8 cellular contexts compared by ENCODE assay signal in the genomic region with DNA sequence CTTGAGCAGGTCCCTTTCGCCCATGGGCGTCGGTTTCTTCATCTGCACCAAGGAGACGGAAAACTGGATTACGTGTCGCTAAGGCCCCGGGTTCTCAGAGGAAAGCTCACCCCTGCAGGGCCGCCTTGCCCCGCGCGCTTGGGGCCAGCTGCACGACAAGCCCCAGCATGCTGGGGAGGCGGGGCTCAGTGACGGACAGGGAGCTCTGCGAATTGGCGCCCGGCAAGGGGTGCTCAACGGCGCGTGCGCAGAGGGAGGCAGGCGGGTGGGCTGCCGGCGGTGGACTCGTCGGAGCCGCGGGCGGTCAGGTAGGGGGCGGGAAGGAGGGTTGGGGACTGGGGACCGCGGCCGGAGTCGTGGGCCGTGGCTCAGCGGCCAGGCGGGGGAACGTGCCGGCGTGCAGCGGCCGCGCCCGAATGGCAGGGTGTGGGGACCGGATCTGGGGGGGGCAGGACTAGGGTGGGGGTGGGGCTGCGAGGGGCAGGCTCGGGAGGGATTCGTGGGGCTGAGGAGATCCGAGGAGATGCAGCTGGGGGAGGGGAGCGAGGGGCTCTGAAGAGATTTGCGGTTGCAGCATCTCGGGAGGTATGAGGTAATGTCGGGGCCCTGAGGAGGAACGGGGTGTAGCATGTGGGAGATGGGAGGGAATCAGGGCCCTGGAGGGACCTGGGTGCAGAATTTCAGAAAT. TPM values are rescaled to one million over a fixed set of nuclear protein-coding genes. Genes with fewer than 3 reads are reported as not detected.
DNase-seq lines count a peak whose midpoint lies in the region; TF ChIP-seq lines count a peak whose summit lies in the region.

A gene with protein sequence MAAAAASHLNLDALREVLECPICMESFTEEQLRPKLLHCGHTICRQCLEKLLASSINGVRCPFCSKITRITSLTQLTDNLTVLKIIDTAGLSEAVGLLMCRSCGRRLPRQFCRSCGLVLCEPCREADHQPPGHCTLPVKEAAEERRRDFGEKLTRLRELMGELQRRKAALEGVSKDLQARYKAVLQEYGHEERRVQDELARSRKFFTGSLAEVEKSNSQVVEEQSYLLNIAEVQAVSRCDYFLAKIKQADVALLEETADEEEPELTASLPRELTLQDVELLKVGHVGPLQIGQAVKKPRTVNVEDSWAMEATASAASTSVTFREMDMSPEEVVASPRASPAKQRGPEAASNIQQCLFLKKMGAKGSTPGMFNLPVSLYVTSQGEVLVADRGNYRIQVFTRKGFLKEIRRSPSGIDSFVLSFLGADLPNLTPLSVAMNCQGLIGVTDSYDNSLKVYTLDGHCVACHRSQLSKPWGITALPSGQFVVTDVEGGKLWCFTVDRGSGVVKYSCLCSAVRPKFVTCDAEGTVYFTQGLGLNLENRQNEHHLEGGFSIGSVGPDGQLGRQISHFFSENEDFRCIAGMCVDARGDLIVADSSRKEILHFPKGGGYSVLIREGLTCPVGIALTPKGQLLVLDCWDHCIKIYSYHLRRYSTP (plus strand): TSS at position 232 of the 688 bp plus-strand sequence. CDS start 10,438 bp downstream, outside the sequence.

- no CpG with 5 or more reads among the region's 54 CpGs for whole genome bisulfite sequencing in H9 (ENCODE audit: extremely low coverage, insufficient read length, low lambda C conversion rate)

- H3K4ac ChIP-seq in H9 (ENCODE audit: low read depth, low read length): no peak within 1 kb of the TSS

- peak within 1 kb of the TSS; percentile 53 for H3K9ac ChIP-seq in H9 (ENCODE audit: extremely low read depth, insufficient read length, low read length)

- peaks cover 31 to 33% of the 10 kb centered on the region in 2 experiments for H3K4me1 Mint-ChIP-seq in H9
- H3K4me1 Mint-ChIP-seq in activated naive CD4-positive, alpha-beta T cell treated with anti-CD3 and anti-CD28 coated beads for 36 hours (ENCODE audit: low read depth): peaks cover 47% of the 10 kb centered on the region

- no peak within 1 kb of the TSS for H4K91ac ChIP-seq in H9 (ENCODE audit: insufficient read length, low read depth, low read length)

- H2AFZ ChIP-seq in H9 (ENCODE audit: low read length): no peak within 1 kb of the TSS

- no peak within 1 kb of the TSS for H2AK5ac ChIP-seq in H9 (ENCODE audit: insufficient read length, low read length)

- H3K27me3 ChIP-seq in H9 (ENCODE audit: insufficient read depth, low read length) (no peaks in the 10 kb centered on the region; the same call in 1 of the 2 replicates), MG63 (no peaks in the 10 kb centered on the region)

- H3K14ac ChIP-seq in H9 (ENCODE audit: insufficient read depth, low read length): peak within 1 kb of the TSS; percentile 31; the same call in 1 of the 2 replicates

- DNase-seq in G401 (ENCODE audit: low spot score): peak; percentile 89
- peak; percentile 95 for DNase-seq in H9
- peak; percentile 94 for DNase-seq in MG63
- peak; percentile 95 for DNase-seq in SK-N-DZ (ENCODE audit: low spot score)
- DNase-seq in activated naive CD4-positive, alpha-beta T cell treated with anti-CD3 and anti-CD28 coated beads for 36 hours: peak; percentile 93
- peak; percentile 96 for DNase-seq in germinal center (ENCODE audit: low spot score)
- DNase-seq in nucleus accumbens (lab: John Stamatoyannopoulos, UW): peak; percentile 13 to 93 (median 82)
- DNase-seq in substantia nigra (lab: John Stamatoyannopoulos, UW): peak; percentile 34 to 94 (median 81)

- no peak within 1 kb of the TSS for H2BK5ac ChIP-seq in H9 (ENCODE audit: insufficient read length, low read length)

- H3K27me3 Mint-ChIP-seq in H9 (ENCODE audit: low read depth): peaks cover 4% of the 10 kb centered on the region
- H3K27me3 Mint-ChIP-seq in activated naive CD4-positive, alpha-beta T cell treated with anti-CD3 and anti-CD28 coated beads for 36 hours (ENCODE audit: low read depth): no peaks in the 10 kb centered on the region

- H3K9me3 Mint-ChIP-seq in H9: peaks cover 11 to 15% of the 10 kb centered on the region in 2 experiments
- H3K9me3 Mint-ChIP-seq in activated naive CD4-positive, alpha-beta T cell treated with anti-CD3 and anti-CD28 coated beads for 36 hours: peaks cover 8% of the 10 kb centered on the region

- peak within 1 kb of the TSS; percentile 85 for H3K4me3 Mint-ChIP-seq in H9
- H3K4me3 Mint-ChIP-seq in activated naive CD4-positive, alpha-beta T cell treated with anti-CD3 and anti-CD28 coated beads for 36 hours: peak within 1 kb of the TSS; percentile 85

- H3K18ac ChIP-seq in H9 (ENCODE audit: insufficient read length, low read depth, low read length): no peak within 1 kb of the TSS

- H3K4me3 ChIP-seq in MG63: peak within 1 kb of the TSS; percentile 80

- peak within 1 kb of the TSS; percentile 90 for H3K4me2 ChIP-seq in H9 (ENCODE audit: insufficient read depth, insufficient read length, low read length)

- H3K36me3 ChIP-seq in MG63: peaks cover 7% of the 10 kb centered on the region

- H3K9me3 ChIP-seq in H9 (ENCODE audit: control insufficient read depth, low read depth, low read length) (peaks cover 7% of the 10 kb centered on the region), MG63 (no peaks in the 10 kb centered on the region)

- H2BK120ac ChIP-seq in H9 (ENCODE audit: low read depth, low read length, poor library complexity, severe bottlenecking): no peak within 1 kb of the TSS

- H2BK20ac ChIP-seq in H9 (ENCODE audit: low read depth, low read length, poor library complexity, severe bottlenecking): no peak within 1 kb of the TSS

- peak within 1 kb of the TSS; percentile 40 to 95 (median 95); a peak in 5 of 7 replicates for H3K27ac Mint-ChIP-seq in H9
- H3K27ac Mint-ChIP-seq in activated naive CD4-positive, alpha-beta T cell treated with anti-CD3 and anti-CD28 coated beads for 36 hours: peak within 1 kb of the TSS; percentile 54

- no peak within 1 kb of the TSS for H3K56ac ChIP-seq in H9 (ENCODE audit: insufficient read length, low read depth, low read length)

- H4K20me1 ChIP-seq in H9 (ENCODE audit: control insufficient read depth, insufficient read depth, insufficient read length): no peaks in the 10 kb centered on the region

- no peaks in the 10 kb centered on the region for H3K79me2 ChIP-seq in H9 (ENCODE audit: insufficient read depth, low read length)

- H4K8ac ChIP-seq in H9 (replicated peaks; ENCODE audit: insufficient read length, low read depth, low read length): no peak within 1 kb of the TSS

- intact Hi-C loops in activated naive CD4-positive, alpha-beta T cell treated with anti-CD3 and anti-CD28 coated beads for 36 hours (cut with micrococcal nuclease): loop anchor here (1.0 kb wide), 1 partner anchor 14 kb away; no protein-coding TSS in a partner anchor

- no peak within 1 kb of the TSS for H3K27ac ChIP-seq in H9 (ENCODE audit: insufficient read length, low read depth, low read length)
- H3K27ac ChIP-seq in substantia nigra (ENCODE audit: low read depth, low read length, poor library complexity, severe bottlenecking): peak within 1 kb of the TSS; percentile 44

- H3T11ph ChIP-seq in H9 (ENCODE audit: low read length): no peak within 1 kb of the TSS

- H3K23ac ChIP-seq in H9 (ENCODE audit: insufficient read length, low read depth, low read length): no peak within 1 kb of the TSS

- H3K23me2 ChIP-seq in H9 (ENCODE audit: insufficient read length, low read depth, low read length, poor library complexity, severe bottlenecking): peaks cover 8% of the 10 kb centered on the region

- no peak within 1 kb of the TSS for H2BK15ac ChIP-seq in H9 (ENCODE audit: low read depth, low read length)

- H3K4me1 ChIP-seq in H9 (ENCODE audit: insufficient read depth, low read length): no peaks in the 10 kb centered on the region; the same call in 1 of the 2 replicates

- peaks cover 11 to 20% (median 19%) of the 10 kb centered on the region in 3 experiments for H3K36me3 Mint-ChIP-seq in H9 (ENCODE audit: insufficient read depth in 1 of 3, low read depth in 3 of 3)
- peaks cover 11% of the 10 kb centered on the region for H3K36me3 Mint-ChIP-seq in activated naive CD4-positive, alpha-beta T cell treated with anti-CD3 and anti-CD28 coated beads for 36 hours (ENCODE audit: low read depth)

- CTCF ChIA-PET in activated naive CD4-positive, alpha-beta T cell treated with anti-CD3 and anti-CD28 coated beads for 36 hours (lab: Charles Lee): no interaction called here

- H2BK12ac ChIP-seq in H9 (ENCODE audit: insufficient read length, low read depth, low read length): no peak within 1 kb of the TSS

- no peak for TF ChIP-seq CTCF in H9 (conservative IDR thresholded peaks at IDR 0.05)

- in situ Hi-C loops in G401 (cut with HindIII; ENCODE audit: low sequenced_read_pairs): no loop called here

- no peaks in the 10 kb centered on the region for H3K79me1 ChIP-seq in H9 (ENCODE audit: insufficient read depth, low read depth, low read length, poor library complexity, severe bottlenecking)

- no peak within 1 kb of the TSS for H4K5ac ChIP-seq in H9 (ENCODE audit: insufficient read length, low read depth, low read length)

RNA-seq across cellular contexts. Expression of the gene that starts here (rescaled TPM):
- total RNA-seq in G401 (2014; rRNA removed; shearing (Covaris generic)): 22.3 and 23.7 TPM in 2 replicates
- total RNA-seq in H9 (2021): 12.9 and 15.5 TPM in 2 replicates
- 14.2 and 25.1 TPM in 2 replicates for total RNA-seq in MG63 (2014; rRNA removed; shearing (Covaris generic); ENCODE audit: low replicate concordance)
- polyA plus RNA-seq in SK-N-DZ (2014; cell fraction: cytosol; rRNA removed): 10.0 TPM in 2 replicates
- polyA plus RNA-seq in SK-N-DZ (2014; cell fraction: nucleus; rRNA removed): 5.4 and 6.7 TPM in 2 replicates
- total RNA-seq in activated naive CD4-positive, alpha-beta T cell treated with anti-CD3 and anti-CD28 coated beads for 36 hours: 10 to 100 TPM in 1 of 2 experiments, 1 to 10 TPM in 1; 8.7 to 11.0 TPM
